ENCODE assay signal across 1 cellular context in genomic region chr10:43421519-43421918, GRCh38.
TF ChIP-seq lines count a peak whose summit lies in the region.

No MANE protein-coding gene starts in this region.

TF ChIP-seq in GM23338, 12 proteins besides CTCF, POLR2A, EP300 and RAD21 (continued from another document):
- no peak for TF ChIP-seq REST (IDR thresholded peaks at IDR 0.05; ENCODE audit: unreplicated experiment)
- no peak for TF ChIP-seq CREB1 (CRISPR knock-in tag; IDR thresholded peaks at IDR 0.05; ENCODE audit: low read depth)
- no peak for TF ChIP-seq EZH2phosphoT487 (IDR thresholded peaks at IDR 0.05; ENCODE audit: unreplicated experiment)
- TF ChIP-seq POLR2AphosphoS5 (IDR thresholded peaks at IDR 0.05; ENCODE audit: low read depth): no peak
- no peak for TF ChIP-seq EZH2 (IDR thresholded peaks at IDR 0.05; ENCODE audit: low read depth, unreplicated experiment)
- TF ChIP-seq ZNF114 (CRISPR knock-in tag; IDR thresholded peaks at IDR 0.05): no peak
- no peak for TF ChIP-seq ETS1 (IDR thresholded peaks at IDR 0.05)
- TF ChIP-seq JUNB (IDR thresholded peaks at IDR 0.05; ENCODE audit: unreplicated experiment): no peak
